8 cellular contexts compared by ENCODE assay signal in genomic region chr15:92714457-92715401, GRCh38.
A peak's percentile ranks its signal among the peaks of the same experiment; 100 is the strongest.
DNase-seq lines count a peak whose midpoint lies in the region; ATAC-seq and TF ChIP-seq lines count a peak whose summit lies in the region.

No MANE protein-coding gene starts in this region.

- DNase-seq in GM10266 (ENCODE audit: extremely low spot score) (peak; percentile 84), NCI-H146 (lab: John Stamatoyannopoulos, UW) (peak; percentile 71), T-helper 9 cell (peak; percentile 65), astrocyte of the hippocampus (ENCODE audit: low read depth, low spot score) (peak; percentile 93), hypothalamus (lab: John Stamatoyannopoulos, UW) (peak in 49 of 51 donors; percentile 22 to 91 (median 65)), retinal pigment epithelial cell (ENCODE audit: low read depth) (peak; percentile 21)

- peak overlapping the region; percentile 61 for H3K4me3 ChIP-seq in retinal pigment epithelial cell (ENCODE audit: low read length)

- ATAC-seq in HG02571 (IDR thresholded peaks at IDR 0.05; ENCODE audit: unreplicated experiment) (peak; percentile 64), HG03457 (IDR thresholded peaks at IDR 0.05; ENCODE audit: unreplicated experiment) (no peak)

- TF ChIP-seq CTCF in GM10266 (IDR thresholded peaks at IDR 0.05; ENCODE audit: control insufficient read depth, insufficient read depth, low read depth, missing control alignments): peak; percentile 91
- peak; percentile 76 for TF ChIP-seq CTCF in retinal pigment epithelial cell (conservative IDR thresholded peaks at IDR 0.05; ENCODE audit: low read depth, low read length)

Comparison
In these comparisons a context has a peak if more than half of its experiments do, and no peak if none do; other contexts are left out.
1. DNase-seq: peak in every context shown above with its lines; median percentile 93 in astrocyte of the hippocampus; 84 in GM10266; 71 in NCI-H146; 65 in T-helper 9 cell; 65 in hypothalamus; 21 in retinal pigment epithelial cell.